9 cellular contexts compared by ENCODE assay signal in the genomic region with DNA sequence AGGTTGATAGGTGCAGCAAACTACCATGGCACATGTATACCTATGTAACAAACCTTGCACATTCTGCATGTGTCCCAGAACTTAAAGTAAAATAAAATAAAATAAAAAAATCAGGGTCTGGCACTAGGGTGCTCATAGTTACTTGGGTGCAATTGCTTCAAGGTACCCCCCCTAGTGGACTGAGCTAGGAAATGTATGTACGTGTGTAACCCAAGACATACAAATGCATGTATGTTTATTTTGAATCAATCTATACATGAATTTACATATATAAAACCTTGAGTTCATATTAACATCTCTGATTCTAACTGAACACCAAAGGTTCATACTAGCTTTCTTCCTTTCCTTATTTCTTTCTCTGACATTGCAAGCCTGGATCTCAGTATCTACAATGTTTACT. TPM values are rescaled to one million over a fixed set of nuclear protein-coding genes. Genes with fewer than 3 reads are reported as not detected.
DNase-seq lines count a peak whose midpoint lies in the region; ATAC-seq and TF ChIP-seq lines count a peak whose summit lies in the region.
"Had no signal": no experiment of that assay in that cellular context is flagged by ENCODE, and none has a peak within 500 bp of the region (broad histone marks: within the 10 kb centered on the region; RNA-seq: fewer than 3 reads in every experiment).

No MANE protein-coding gene starts in this region.

- DNase-seq in NCI-H510A treated with DMSO at 0.1 percent for 48 hours (lab: John Stamatoyannopoulos, UW): peak; percentile 2
- no peak for DNase-seq in NCI-H510A (lab: John Stamatoyannopoulos, UW)
- DNase-seq in HuH-7 (ENCODE audit: low spot score): peak; percentile 14
- DNase-seq in cardiac fibroblast (ENCODE audit: low read depth in 2 of 2): peak; percentile 9 to 40
- peak; percentile 17 for DNase-seq in naive B cell
- no peak for DNase-seq in sciatic nerve (ENCODE audit: low spot score)
- DNase-seq: NCI-H1436 treated with DMSO at 0.1 percent for 48 hours had no signal

- no peaks in the 10 kb centered on the region for H3K27me3 Mint-ChIP-seq in naive B cell

- intact Hi-C loops in sciatic nerve (cut with DNase I): no loop called here

- H3K4me3 Mint-ChIP-seq in naive B cell: no peak overlapping the region

- no peak overlapping the region for H3K27ac Mint-ChIP-seq in naive B cell

- TF ChIP-seq CTCF in cardiac fibroblast (IDR thresholded peaks at IDR 0.05; ENCODE audit: low read depth, low read length): peak; percentile 45

- peaks cover 0 to 3% (median 0%) of the 10 kb centered on the region in 3 donors for H3K4me1 Mint-ChIP-seq in naive B cell

- H3K9me3 Mint-ChIP-seq in naive B cell: no peaks in the 10 kb centered on the region

- ATAC-seq in naive B cell (ENCODE audit: low read depth in 2 of 2) (no peak), HG03354 (IDR thresholded peaks at IDR 0.05; ENCODE audit: poor library complexity, severe bottlenecking, unreplicated experiment) (no peak), HG03342 (IDR thresholded peaks at IDR 0.05; ENCODE audit: unreplicated experiment) (no peak), sciatic nerve (no peak)

- H3K36me3 Mint-ChIP-seq in naive B cell: peaks cover 10% of the 10 kb centered on the region in 2 donors

- H3K4me3 ChIP-seq in cardiac fibroblast (replicated peaks in 1 of 2; ENCODE audit: low read depth in 2 of 2, low read length in 2 of 2): no peak overlapping the region

RNA-seq across cellular contexts. Expression of a gene that starts 51.5 kb away (rescaled TPM):
- 10 to 100 TPM in 5 of 6 donors, 1 to 10 TPM in 1; 3.0 to 19.1 (median 12.3) TPM for polyA plus RNA-seq in naive B cell (ENCODE audit: low read depth in 6 of 6)
- 27.3 TPM for total RNA-seq in sciatic nerve

RNA-seq across cellular contexts. Expression of a gene that starts 52.0 kb away (rescaled TPM):
- polyA plus RNA-seq in naive B cell (ENCODE audit: low read depth in 6 of 6): 10 to 100 TPM; 10.9 to 21.9 (median 16.9) TPM
- total RNA-seq in sciatic nerve: 30.4 TPM

Comparison
In these comparisons a context has a peak if more than half of its experiments do, and no peak if none do; other contexts are left out.
1. DNase-seq: peak in NCI-H510A treated with DMSO at 0.1 percent for 48 hours (single experiment), HuH-7 (single experiment), cardiac fibroblast (2 of 2) and naive B cell (single experiment); none in NCI-H510A (single experiment) and sciatic nerve (single experiment).